12 cellular contexts compared by ENCODE assay signal in the genomic region with DNA sequence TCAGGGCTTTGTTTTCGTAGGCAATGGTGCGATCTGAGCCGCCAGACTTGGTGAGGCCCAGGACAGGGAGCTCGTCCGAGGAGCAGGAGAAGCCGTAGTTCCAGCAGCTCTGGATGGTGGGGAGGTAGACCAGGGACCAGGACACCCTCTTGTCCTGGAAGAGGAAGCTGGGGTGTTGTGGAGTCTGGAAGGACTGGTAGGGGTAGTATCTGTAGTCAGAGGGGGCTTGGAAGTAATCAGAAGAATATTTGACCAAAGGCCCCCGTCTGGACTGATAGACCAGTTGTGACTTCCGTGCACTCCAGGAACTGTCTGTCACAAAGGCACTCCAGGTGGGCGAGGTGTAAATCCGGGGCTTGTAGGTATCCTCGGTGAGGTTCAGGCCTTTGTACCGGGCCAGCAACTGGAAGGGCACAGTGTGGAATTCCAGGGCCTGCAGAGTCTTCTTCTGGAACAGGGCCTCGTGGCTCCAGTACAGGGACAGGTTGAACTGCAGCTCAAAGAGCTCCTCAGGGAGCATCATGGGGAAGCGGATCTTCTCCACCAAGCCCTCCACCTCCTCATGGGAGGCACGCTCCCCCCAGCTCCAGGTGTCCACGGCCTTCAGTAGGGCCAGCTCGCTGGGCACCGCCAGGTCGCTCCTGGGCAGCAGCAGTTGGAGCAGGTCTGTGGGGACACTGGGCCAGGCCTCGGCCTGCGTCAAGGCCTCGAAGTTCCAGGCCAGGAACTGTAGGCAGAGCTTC. TPM values are rescaled to one million over a fixed set of nuclear protein-coding genes. Genes with fewer than 3 reads are reported as not detected.
A peak's percentile ranks its signal among the peaks of the same experiment; 100 is the strongest.
DNase-seq lines count a peak whose midpoint lies in the region; ATAC-seq, FAIRE-seq and TF ChIP-seq lines count a peak whose summit lies in the region.
"Had no signal": no experiment of that assay in that cellular context is flagged by ENCODE, and none has a peak within 500 bp of the region (broad histone marks: within the 10 kb centered on the region; RNA-seq: fewer than 3 reads in every experiment).

No MANE protein-coding gene starts in this region.

- no peak overlapping the region for H3K4me3 Mint-ChIP-seq in H9
- H3K4me3 Mint-ChIP-seq: activated CD8-positive, alpha-beta memory T cell treated with anti-CD3 and anti-CD28 coated beads, Interleukin-2, amount 10 ng/mL, durations not matched to agents 7 days and 5 days; activated naive CD8-positive, alpha-beta T cell treated with anti-CD3 and anti-CD28 coated beads for 36 hours; stimulated activated naive B cell treated with anti-CD40 and anti-IgM and Interleukin-4, amounts not matched to agents 10 μg/mL and 1 μg/mL and 100 μg/mL, for 72 hours had no signal

- H4K91ac ChIP-seq in H9 (ENCODE audit: insufficient read length, low read depth, low read length) = no peak overlapping the region

- WGBS in H9 (ENCODE audit: extremely low coverage, insufficient read length, low lambda C conversion rate) = no CpG with 5 or more reads among the region's 22 CpGs
- 58 to 64% methylated on average over 12 to 22 of the region's 22 CpGs for WGBS in testis, 2 donors

- H3K9me3 ChIP-seq in H9 (ENCODE audit: control insufficient read depth, low read depth, low read length) = no peaks in the 10 kb centered on the region
- H3K9me3 ChIP-seq in kidney (ENCODE audit: control insufficient read depth in 1 of 2, low read length in 2 of 2) = no peaks in the 10 kb centered on the region
- H3K9me3 ChIP-seq in testis = no peaks in the 10 kb centered on the region
- H3K9me3 ChIP-seq: psoas muscle had no signal

- no peak overlapping the region for H2BK120ac ChIP-seq in H9 (ENCODE audit: low read depth, low read length, poor library complexity, severe bottlenecking)

- peak overlapping the region in 2 of 3 experiments; percentile 81 to 93; a peak in 2 of 7 replicates for H3K27ac Mint-ChIP-seq in H9
- H3K27ac Mint-ChIP-seq: stimulated activated naive B cell treated with anti-CD40 and anti-IgM and Interleukin-4, amounts not matched to agents 10 μg/mL and 1 μg/mL and 100 μg/mL, for 72 hours had no signal

- no peak for TF ChIP-seq POLR2A in testis (IDR thresholded peaks at IDR 0.05)

- H3K36me3 Mint-ChIP-seq in H9 (ENCODE audit: insufficient read depth in 1 of 3, low read depth in 3 of 3) = peaks cover 0 to 30% (median 13%) of the 10 kb centered on the region in 3 experiments; a peak in 6 of 7 replicates
- H3K36me3 Mint-ChIP-seq: stimulated activated naive B cell treated with anti-CD40 and anti-IgM and Interleukin-4, amounts not matched to agents 10 μg/mL and 1 μg/mL and 100 μg/mL, for 72 hours had no signal

- no peaks in the 10 kb centered on the region for H3K36me3 ChIP-seq in kidney (ENCODE audit: control insufficient read depth in 1 of 2, insufficient read depth in 2 of 2, low read length in 2 of 2)
- no peaks in the 10 kb centered on the region for H3K36me3 ChIP-seq in testis (ENCODE audit: low read depth, missing control alignments)

- H2BK20ac ChIP-seq in H9 (ENCODE audit: low read depth, low read length, poor library complexity, severe bottlenecking) = no peak overlapping the region

- no peak overlapping the region for H2AK5ac ChIP-seq in H9 (ENCODE audit: insufficient read length, low read length)

- H3K4me1 ChIP-seq in H9 (ENCODE audit: insufficient read depth, low read length) (no peaks in the 10 kb centered on the region), kidney (ENCODE audit: control insufficient read depth in 1 of 2, insufficient read depth in 1 of 2, low read depth in 1 of 2, low read length in 2 of 2) (peaks cover 9 to 24% of the 10 kb centered on the region in 2 donors), testis (peaks cover 29% of the 10 kb centered on the region)

- H2BK12ac ChIP-seq in H9 (ENCODE audit: insufficient read length, low read depth, low read length) = no peak overlapping the region

- DNase-seq in H9 = peak; percentile 29
- peak; percentile 42 for DNase-seq in kidney
- DNase-seq in testis = no peak
- DNase-seq in COR-L47 (lab: John Stamatoyannopoulos, UW) = no peak
- DNase-seq: cortex of kidney had no signal

- no peak overlapping the region for H3K56ac ChIP-seq in H9 (ENCODE audit: insufficient read length, low read depth, low read length)

- TF ChIP-seq CTCF in H9 (conservative IDR thresholded peaks at IDR 0.05) (no peak), VCaP (conservative IDR thresholded peaks at IDR 0.05) (no peak), kidney (IDR thresholded peaks at IDR 0.05; ENCODE audit: borderline replicate concordance, extremely low read depth, insufficient read depth) (no peak), testis (IDR thresholded peaks at IDR 0.05) (no peak)

- intact Hi-C loops in kidney (cut with DNase I) = loop anchor here (5.0 kb wide), 1 partner anchor 105 kb away; no protein-coding TSS in a partner anchor
- intact Hi-C loops in testis (cut with DNase I; ENCODE audit: low total_unique reads) = loop anchor here (5.0 kb wide), 1 partner anchor 90 kb away; no protein-coding TSS in a partner anchor

- H2AFZ ChIP-seq in H9 (ENCODE audit: low read length) = no peak overlapping the region

- no peak for FAIRE-seq in kidney (lab: Jason Lieb, UNC)

- H3K27me3 Mint-ChIP-seq in H9 (ENCODE audit: low read depth) = peaks cover 2% of the 10 kb centered on the region
- H3K27me3 Mint-ChIP-seq: activated CD8-positive, alpha-beta memory T cell treated with anti-CD3 and anti-CD28 coated beads, Interleukin-2, amount 10 ng/mL, durations not matched to agents 7 days and 5 days; activated naive CD8-positive, alpha-beta T cell treated with anti-CD3 and anti-CD28 coated beads for 36 hours had no signal

- ATAC-seq in GM21529 (IDR thresholded peaks at IDR 0.05; ENCODE audit: unreplicated experiment) (no peak), GM19467 (IDR thresholded peaks at IDR 0.05; ENCODE audit: unreplicated experiment) (no peak)

- no peak overlapping the region for H3K27ac ChIP-seq in H9 (ENCODE audit: insufficient read length, low read depth, low read length)
- H3K27ac ChIP-seq in VCaP = peak overlapping the region; percentile 31; the same call in 1 of the 2 replicates
- no peak overlapping the region for H3K27ac ChIP-seq in kidney (ENCODE audit: low read depth in 2 of 2, low read length in 2 of 2)
- H3K27ac ChIP-seq in testis = peak overlapping the region; percentile 59 to 77
- H3K27ac ChIP-seq: psoas muscle had no signal

- H3K4me2 ChIP-seq in H9 (ENCODE audit: insufficient read depth, insufficient read length, low read length) = no peak overlapping the region

- peaks cover 13 to 29% of the 10 kb centered on the region in 2 experiments for H3K4me1 Mint-ChIP-seq in H9

- no peak overlapping the region for H3K23ac ChIP-seq in H9 (ENCODE audit: insufficient read length, low read depth, low read length)

- no peak overlapping the region for H3K14ac ChIP-seq in H9 (ENCODE audit: insufficient read depth, low read length)

- no peaks in the 10 kb centered on the region; a peak in 1 of 5 replicates for H3K9me3 Mint-ChIP-seq in H9
- H3K9me3 Mint-ChIP-seq: activated naive CD8-positive, alpha-beta T cell treated with anti-CD3 and anti-CD28 coated beads for 36 hours; stimulated activated naive B cell treated with anti-CD40 and anti-IgM and Interleukin-4, amounts not matched to agents 10 μg/mL and 1 μg/mL and 100 μg/mL, for 72 hours had no signal

- no peak overlapping the region for H2BK5ac ChIP-seq in H9 (ENCODE audit: insufficient read length, low read length)

- H4K5ac ChIP-seq in H9 (ENCODE audit: insufficient read length, low read depth, low read length) = no peak overlapping the region

- H3K4me3 ChIP-seq in kidney (ENCODE audit: low read length in 2 of 2) (no peak overlapping the region), testis (no peak overlapping the region)
- H3K4me3 ChIP-seq: psoas muscle had no signal

- H3K27me3 ChIP-seq in H9 (ENCODE audit: insufficient read depth, low read length) (no peaks in the 10 kb centered on the region), testis (no peaks in the 10 kb centered on the region)

- no peak overlapping the region for H3K4ac ChIP-seq in H9 (ENCODE audit: low read depth, low read length)

- no peak overlapping the region for H3T11ph ChIP-seq in H9 (ENCODE audit: low read length)

- H3K9ac ChIP-seq in H9 (ENCODE audit: extremely low read depth, insufficient read length, low read length) (no peak overlapping the region), kidney (ENCODE audit: low read length in 2 of 2) (peak overlapping the region; percentile 13 to 54)

- H2BK15ac ChIP-seq in H9 (ENCODE audit: low read depth, low read length) = no peak overlapping the region

- H4K20me1 ChIP-seq in H9 (ENCODE audit: control insufficient read depth, insufficient read depth, insufficient read length) = no peaks in the 10 kb centered on the region

- H3K23me2 ChIP-seq in H9 (ENCODE audit: insufficient read length, low read depth, low read length, poor library complexity, severe bottlenecking) = no peaks in the 10 kb centered on the region

- H3K79me2 ChIP-seq in H9 (ENCODE audit: insufficient read depth, low read length) = no peaks in the 10 kb centered on the region

- H4K8ac ChIP-seq in H9 (replicated peaks; ENCODE audit: insufficient read length, low read depth, low read length) = no peak overlapping the region

- H3K79me1 ChIP-seq in H9 (ENCODE audit: insufficient read depth, low read depth, low read length, poor library complexity, severe bottlenecking) = no peaks in the 10 kb centered on the region

- H3K18ac ChIP-seq in H9 (ENCODE audit: insufficient read length, low read depth, low read length) = no peak overlapping the region

RNA-seq across cellular contexts. Expression of a gene that starts 7.8 kb away (rescaled TPM):
- 69.8 and 76.4 TPM in 2 replicates for total RNA-seq in H9 (2021)
- total RNA-seq in kidney = 240 TPM
- polyA plus RNA-seq in kidney (ENCODE audit: insufficient read depth, low read depth, low replicate concordance) = 310 TPM
- total RNA-seq in testis = 100 to 1,000 TPM; 498 to 845 TPM
- polyA plus RNA-seq in testis (ENCODE audit: insufficient read depth, low read depth, low replicate concordance) = 328 TPM

RNA-seq across cellular contexts. Expression of a gene that starts 37.6 kb away (rescaled TPM):
- total RNA-seq in H9 (2021) = 32.4 and 33.0 TPM in 2 replicates
- 56.6 TPM for total RNA-seq in kidney
- polyA plus RNA-seq in kidney (ENCODE audit: insufficient read depth, low read depth, low replicate concordance) = 23.0 TPM
- total RNA-seq in testis = 10 to 100 TPM; 60.6 to 64.1 TPM
- 80.5 TPM for polyA plus RNA-seq in testis (ENCODE audit: insufficient read depth, low read depth, low replicate concordance)

RNA-seq across cellular contexts. Expression of a gene that starts 46.7 kb away (rescaled TPM):
- total RNA-seq in H9 (2021) = 29.0 and 30.3 TPM in 2 replicates
- total RNA-seq in kidney = 172 TPM
- polyA plus RNA-seq in kidney (ENCODE audit: insufficient read depth, low read depth, low replicate concordance) = 72.1 TPM
- total RNA-seq in testis = 100 to 1,000 TPM; 262 to 482 TPM
- polyA plus RNA-seq in testis (ENCODE audit: insufficient read depth, low read depth, low replicate concordance) = 465 TPM

RNA-seq across cellular contexts. Expression of a gene that starts 52.0 kb away (rescaled TPM):
- total RNA-seq in H9 (2021) (0.55 and 0.96 TPM in 2 replicates), kidney (65.2 TPM), testis (1 to 10 TPM; 9.1 to 9.8 TPM)
- polyA plus RNA-seq in kidney (ENCODE audit: insufficient read depth, low read depth, low replicate concordance) (18.0 TPM), testis (ENCODE audit: insufficient read depth, low read depth, low replicate concordance) (22.5 TPM)
- total RNA-seq: activated CD8-positive, alpha-beta memory T cell treated with anti-CD3 and anti-CD28 coated beads, Interleukin-2, amount 10 ng/mL, durations not matched to agents 7 days and 5 days had no signal

Comparison
In these comparisons a context has a peak if more than half of its experiments do, and no peak if none do; other contexts are left out.
1. DNase-seq: peak in H9 (single experiment) and kidney (single experiment); none in testis (single experiment) and COR-L47 (single experiment).
2. H3K27ac ChIP-seq: peak in VCaP (single experiment) and testis (2 of 2); none in H9 (single experiment) and kidney (0 of 2).